Comparison of ENCODE assay signal across 11 cellular contexts in genomic region chr18:65750421-65751144, GRCh38. TPM values are rescaled to one million over a fixed set of nuclear protein-coding genes. Genes with fewer than 3 reads are reported as not detected.
DNase-seq lines count a peak whose midpoint lies in the region; ATAC-seq and TF ChIP-seq lines count a peak whose summit lies in the region.
"Had no signal": no experiment of that assay in that cellular context is flagged by ENCODE, and none has a peak within 500 bp of the region (broad histone marks: within the 10 kb centered on the region; RNA-seq: fewer than 3 reads in every experiment).

CDH7 (plus strand) TSS chr18:65751012; CDS start chr18:65762843, 11,831 bp downstream.

- 1 to 2% methylated on average over 82 to 85 of the region's 85 CpGs for WGBS in lung, 2 donors
- 14% methylated on average over 63 of the region's 85 CpGs; no CpG with 5 or more reads in 1 of the 2 donors for WGBS in transverse colon (ENCODE audit: low coverage in 1 of 2), 2 donors

- intact Hi-C loops in transverse colon (cut with DNase I; ENCODE audit: low total_unique reads) (no loop called here), natural killer cell (cut with micrococcal nuclease) (no loop called here)

- peaks cover 19% of the 10 kb centered on the region for H3K27me3 Mint-ChIP-seq in activated naive CD4-positive, alpha-beta T cell treated with anti-CD3 and anti-CD28 coated beads, Interleukin-2, amount 10 ng/mL, durations not matched to agents 7 days and 5 days
- H3K27me3 Mint-ChIP-seq in natural killer cell (ENCODE audit: low read depth in 2 of 2) = peaks cover 7 to 12% of the 10 kb centered on the region in 2 donors

- H3K27me3 ChIP-seq in adipocyte (replicated peaks; ENCODE audit: control insufficient read depth, insufficient read depth, low read length) (peaks cover 26% of the 10 kb centered on the region), lung (ENCODE audit: control insufficient read depth, insufficient read depth) (peaks cover 11% of the 10 kb centered on the region), transverse colon (peaks cover 46% of the 10 kb centered on the region)

- H3K4me1 Mint-ChIP-seq in activated naive CD4-positive, alpha-beta T cell treated with anti-CD3 and anti-CD28 coated beads, Interleukin-2, amount 10 ng/mL, durations not matched to agents 7 days and 5 days = no peaks in the 10 kb centered on the region
- no peaks in the 10 kb centered on the region for H3K4me1 Mint-ChIP-seq in natural killer cell

- TF ChIP-seq CTCF in lung (IDR thresholded peaks at IDR 0.05; ENCODE audit: control extremely low read depth, extremely low read depth) (no peak), transverse colon (IDR thresholded peaks at IDR 0.05) (no peak), natural killer cell (IDR thresholded peaks at IDR 0.05) (no peak)

- no peak within 1 kb of the TSS for H3K4me3 Mint-ChIP-seq in activated naive CD4-positive, alpha-beta T cell treated with anti-CD3 and anti-CD28 coated beads, Interleukin-2, amount 10 ng/mL, durations not matched to agents 7 days and 5 days
- H3K4me3 Mint-ChIP-seq in natural killer cell = no peak within 1 kb of the TSS
- H3K4me3 Mint-ChIP-seq: T-helper 2 cell treated with Interferon-gamma antibody and Interleukin-4, amounts not matched to agents 5 μg/mL and 100 μg/mL, for 36 hours had no signal

- no peak within 1 kb of the TSS for H3K9ac ChIP-seq in adipocyte (ENCODE audit: low read length)

- no peak for TF ChIP-seq EP300 in transverse colon (IDR thresholded peaks at IDR 0.05; ENCODE audit: low read depth)

- ATAC-seq in lung (ENCODE audit: insufficient read depth, low FRiP score) = no peak
- ATAC-seq in natural killer cell = no peak
- no peak for ATAC-seq in HG03095 (IDR thresholded peaks at IDR 0.05; ENCODE audit: unreplicated experiment)

- peak within 1 kb of the TSS; percentile 52 for H3K4me3 ChIP-seq in adipocyte (ENCODE audit: low read length)
- H3K4me3 ChIP-seq in lung = peak within 1 kb of the TSS; percentile 24
- H3K4me3 ChIP-seq in transverse colon = peak within 1 kb of the TSS in 3 of 4 donors; percentile 9 to 50 (median 23)

- DNase-seq in activated naive CD4-positive, alpha-beta T cell treated with anti-CD3 and anti-CD28 coated beads, Interleukin-2, amount 10 ng/mL, durations not matched to agents 7 days and 5 days = no peak
- DNase-seq in activated naive CD4-positive, alpha-beta T cell treated with Interleukin-2 at 50 U/mL for 16 hours = no peak
- DNase-seq in adipocyte (ENCODE audit: low read depth) (no peak), lung (ENCODE audit: low spot score) (no peak), transverse colon (no peak), natural killer cell (no peak)
- DNase-seq in stimulated activated CD4-positive, alpha-beta T cell treated with anti-CD3 and anti-CD28 coated beads, Interleukin-2, amount 100 ng/mL, for 24 hours = no peak
- DNase-seq: AML-193; central memory CD4-positive, alpha-beta T cell had no signal

- CTCF ChIA-PET in activated naive CD4-positive, alpha-beta T cell treated with anti-CD3 and anti-CD28 coated beads, Interleukin-2, amount 10 ng/mL, durations not matched to agents 7 days and 5 days (lab: Charles Lee) = no interaction called here

- H3K9me3 ChIP-seq in adipocyte (ENCODE audit: control insufficient read depth, low read length) (no peaks in the 10 kb centered on the region), lung (ENCODE audit: control insufficient read depth in 2 of 2, insufficient read depth in 1 of 2, low read length in 1 of 2) (peaks cover 0 to 3% of the 10 kb centered on the region in 2 donors), transverse colon (no peaks in the 10 kb centered on the region)

- no peaks in the 10 kb centered on the region for H3K36me3 Mint-ChIP-seq in activated naive CD4-positive, alpha-beta T cell treated with anti-CD3 and anti-CD28 coated beads, Interleukin-2, amount 10 ng/mL, durations not matched to agents 7 days and 5 days
- peaks cover 12% of the 10 kb centered on the region for H3K36me3 Mint-ChIP-seq in natural killer cell

- H3K27ac Mint-ChIP-seq in activated naive CD4-positive, alpha-beta T cell treated with anti-CD3 and anti-CD28 coated beads, Interleukin-2, amount 10 ng/mL, durations not matched to agents 7 days and 5 days = peak within 1 kb of the TSS; percentile 55
- no peak within 1 kb of the TSS for H3K27ac Mint-ChIP-seq in natural killer cell
- H3K27ac Mint-ChIP-seq: T-helper 2 cell treated with Interferon-gamma antibody and Interleukin-4, amounts not matched to agents 5 μg/mL and 100 μg/mL, for 36 hours had no signal

- H3K36me3 ChIP-seq in adipocyte (ENCODE audit: control insufficient read depth, insufficient read depth, low read length, severe bottlenecking) = no peaks in the 10 kb centered on the region
- no peaks in the 10 kb centered on the region for H3K36me3 ChIP-seq in lung (ENCODE audit: control insufficient read depth in 2 of 2, insufficient read depth in 2 of 2, low read length in 2 of 2)
- H3K36me3 ChIP-seq in transverse colon = no peaks in the 10 kb centered on the region

- in situ Hi-C loops in transverse colon (cut with MboI; ENCODE audit: low pct_ligation_motif_present in 1 of 4, low pct_unique_long_range_greater_than_20kb in 1 of 4, low sequenced_read_pairs in 3 of 4) = no loop called here

- H3K27ac ChIP-seq in lung (ENCODE audit: low read depth in 1 of 2, low read length in 1 of 2) = no peak within 1 kb of the TSS
- no peak within 1 kb of the TSS for H3K27ac ChIP-seq in transverse colon

- TF ChIP-seq POLR2A in transverse colon (IDR thresholded peaks at IDR 0.05) = no peak

- H3K9me3 Mint-ChIP-seq in activated naive CD4-positive, alpha-beta T cell treated with anti-CD3 and anti-CD28 coated beads, Interleukin-2, amount 10 ng/mL, durations not matched to agents 7 days and 5 days = peaks cover 3% of the 10 kb centered on the region
- peaks cover 3 to 4% of the 10 kb centered on the region in 2 donors for H3K9me3 Mint-ChIP-seq in natural killer cell

- H3K4me1 ChIP-seq in adipocyte (ENCODE audit: control insufficient read depth, insufficient read depth, low read length) = no peaks in the 10 kb centered on the region
- peaks cover 0 to 7% of the 10 kb centered on the region in 2 donors for H3K4me1 ChIP-seq in lung (ENCODE audit: control insufficient read depth in 2 of 2, insufficient read depth in 2 of 2, low read length in 2 of 2)
- H3K4me1 ChIP-seq in transverse colon = peaks cover 0 to 17% (median 8%) of the 10 kb centered on the region in 4 donors

RNA-seq across cellular contexts. Expression of gene CDH7, which starts in this region (rescaled TPM):
- total RNA-seq in lung = under 1 TPM in 1 of 2 donors, not detected in 1; 0.40 TPM
- under 1 TPM in 1 of 2 donors, not detected in 1; 0.07 TPM for polyA plus RNA-seq in lung
- not detected for total RNA-seq in transverse colon
- not detected for total RNA-seq in natural killer cell
